ENCODE assay signal across 12 cellular contexts in the genomic region with DNA sequence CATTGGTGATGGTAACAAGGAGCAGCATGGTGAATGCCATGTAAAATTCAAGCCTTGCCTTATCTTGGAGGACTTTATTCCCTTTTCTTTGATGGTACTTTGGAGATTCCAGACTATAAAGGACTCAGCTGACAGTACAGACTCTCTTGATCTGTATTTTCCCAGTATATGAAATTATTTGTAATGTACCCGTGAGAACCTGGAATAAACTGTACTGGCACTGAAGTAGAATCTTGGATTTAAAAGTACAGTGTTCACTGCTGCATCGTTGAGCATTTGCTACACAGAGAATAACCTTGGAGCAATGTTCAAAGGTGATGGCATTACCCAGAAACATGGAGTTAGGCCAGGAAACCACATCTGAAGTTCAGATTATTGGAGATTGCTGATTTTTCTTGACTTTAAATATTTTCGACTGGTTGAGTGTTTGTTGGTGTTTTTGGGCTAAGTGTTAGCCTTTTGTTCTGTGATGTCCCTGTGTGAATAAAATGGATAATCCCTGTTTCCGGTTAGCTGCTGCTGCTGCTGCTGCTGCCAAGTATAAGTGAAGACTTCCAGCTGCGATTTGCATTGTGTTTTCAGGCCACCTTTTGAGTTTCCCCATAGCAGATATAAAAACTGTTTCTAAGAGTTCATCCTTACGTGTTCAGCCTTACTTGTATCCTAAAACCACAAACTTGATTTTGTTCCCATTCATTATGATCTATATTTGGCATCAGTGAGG.
DNase-seq lines count a peak whose midpoint lies in the region; ATAC-seq, FAIRE-seq and TF ChIP-seq lines count a peak whose summit lies in the region.
"Had no signal": no experiment of that assay in that cellular context is flagged by ENCODE, and none has a peak within 500 bp of the region (broad histone marks: within the 10 kb centered on the region; RNA-seq: fewer than 3 reads in every experiment).

No MANE protein-coding gene starts in this region.

- TF ChIP-seq CTCF in activated B cell treated with CpG ODN at 0.5 μM for 24 hours (IDR thresholded peaks at IDR 0.05) (no peak), kidney (IDR thresholded peaks at IDR 0.05; ENCODE audit: borderline replicate concordance, extremely low read depth, insufficient read depth) (no peak), thyroid gland (IDR thresholded peaks at IDR 0.05) (no peak)

- peak overlapping the region in 1 of 2 donors; percentile 49 for H3K9ac ChIP-seq in kidney (ENCODE audit: low read length in 2 of 2)

- POLR2A ChIA-PET in activated B cell treated with CpG ODN at 0.5 μM for 24 hours (lab: Charles Lee): interaction anchor here (11.2 kb wide), 1 partner anchor 19 kb away, joined by 198 read pairs; no protein-coding TSS in a partner anchor

- no peak for FAIRE-seq in kidney (lab: Jason Lieb, UNC)
- FAIRE-seq: GM12892 had no signal

- peaks cover 65 to 66% of the 10 kb centered on the region in 2 donors for H3K4me1 ChIP-seq in kidney (ENCODE audit: control insufficient read depth in 1 of 2, insufficient read depth in 1 of 2, low read depth in 1 of 2, low read length in 2 of 2)
- peaks cover 10 to 54% of the 10 kb centered on the region in 2 donors for H3K4me1 ChIP-seq in thyroid gland

- peak overlapping the region; percentile 61 to 82 for H3K27ac ChIP-seq in kidney (ENCODE audit: low read depth in 2 of 2, low read length in 2 of 2)
- peak overlapping the region in 2 of 3 donors; percentile 27 to 36 for H3K27ac ChIP-seq in thyroid gland
- H3K27ac ChIP-seq: RWPE1 had no signal

- no peaks in the 10 kb centered on the region for H3K9me3 Mint-ChIP-seq in activated B cell treated with CpG ODN at 0.5 μM for 24 hours

- no peak for TF ChIP-seq POLR2A in thyroid gland (IDR thresholded peaks at IDR 0.05)

- peak overlapping the region; percentile 59 for H3K27ac Mint-ChIP-seq in activated B cell treated with CpG ODN at 0.5 μM for 24 hours

- no peaks in the 10 kb centered on the region for H3K27me3 Mint-ChIP-seq in activated B cell treated with CpG ODN at 0.5 μM for 24 hours

- H3K27me3 ChIP-seq in thyroid gland: no peaks in the 10 kb centered on the region

- peaks cover 98% of the 10 kb centered on the region for H3K4me1 Mint-ChIP-seq in activated B cell treated with CpG ODN at 0.5 μM for 24 hours

- intact Hi-C loops in Right ventricle myocardium superior (cut with DNase I) (no loop called here), left cardiac atrium (cut with DNase I) (no loop called here), activated B cell treated with CpG ODN at 0.5 μM for 24 hours (cut with micrococcal nuclease) (no loop called here), kidney (cut with DNase I) (no loop called here), thyroid gland (cut with DNase I) (no loop called here)

- H3K4me3 ChIP-seq in kidney (ENCODE audit: low read length in 2 of 2) (peak overlapping the region in 1 of 2 donors; percentile 11), thyroid gland (replicated peaks in 1 of 3) (no peak overlapping the region)
- H3K4me3 ChIP-seq: prostate gland had no signal

- no peaks in the 10 kb centered on the region for H3K36me3 ChIP-seq in kidney (ENCODE audit: control insufficient read depth in 1 of 2, insufficient read depth in 2 of 2, low read length in 2 of 2)
- H3K36me3 ChIP-seq in thyroid gland: no peaks in the 10 kb centered on the region
- H3K36me3 ChIP-seq: prostate gland had no signal

- DNase-seq in Right ventricle myocardium superior (no peak), left cardiac atrium (no peak), activated B cell treated with CpG ODN at 0.5 μM for 24 hours (no peak), kidney (no peak), thyroid gland (no peak), kidney glomerular epithelial cell (lab: John Stamatoyannopoulos, UW) (no peak)
- no peak for DNase-seq in NK-92 treated with Interleukin-12 subunit alpha and Interleukin-12 subunit beta, amount 100 ng/mL, for 24 hours (lab: John Stamatoyannopoulos, UW)
- DNase-seq: activated CD8-positive, alpha-beta memory T cell treated with anti-CD3 and anti-CD28 coated beads, Interleukin-2, amount 50 U/mL, for 48 hours had no signal

- H3K9me3 ChIP-seq in kidney (ENCODE audit: control insufficient read depth in 1 of 2, low read length in 2 of 2): no peaks in the 10 kb centered on the region
- no peaks in the 10 kb centered on the region for H3K9me3 ChIP-seq in thyroid gland
- H3K9me3 ChIP-seq: prostate gland had no signal

- H3K4me3 Mint-ChIP-seq in activated B cell treated with CpG ODN at 0.5 μM for 24 hours: peak overlapping the region; percentile 6

- ATAC-seq in Right ventricle myocardium superior (ENCODE audit: poor library complexity) (peak; percentile 23), left cardiac atrium (no peak), activated B cell treated with CpG ODN at 0.5 μM for 24 hours (ENCODE audit: low read depth) (no peak), HG03457 (IDR thresholded peaks at IDR 0.05; ENCODE audit: unreplicated experiment) (no peak)

- 52 to 55% methylated on average over 6 of the region's 6 CpGs for WGBS in thyroid gland, 2 donors

- peaks cover 16% of the 10 kb centered on the region for H3K36me3 Mint-ChIP-seq in activated B cell treated with CpG ODN at 0.5 μM for 24 hours (ENCODE audit: low read depth)

- CTCF ChIA-PET in activated B cell treated with CpG ODN at 0.5 μM for 24 hours (lab: Charles Lee): interaction anchor here (1.5 kb wide), 1 partner anchor 18 kb away, joined by 3 read pairs; no protein-coding TSS in a partner anchor
